Comparison of ENCODE assay signal across 31 cellular contexts in the genomic region with DNA sequence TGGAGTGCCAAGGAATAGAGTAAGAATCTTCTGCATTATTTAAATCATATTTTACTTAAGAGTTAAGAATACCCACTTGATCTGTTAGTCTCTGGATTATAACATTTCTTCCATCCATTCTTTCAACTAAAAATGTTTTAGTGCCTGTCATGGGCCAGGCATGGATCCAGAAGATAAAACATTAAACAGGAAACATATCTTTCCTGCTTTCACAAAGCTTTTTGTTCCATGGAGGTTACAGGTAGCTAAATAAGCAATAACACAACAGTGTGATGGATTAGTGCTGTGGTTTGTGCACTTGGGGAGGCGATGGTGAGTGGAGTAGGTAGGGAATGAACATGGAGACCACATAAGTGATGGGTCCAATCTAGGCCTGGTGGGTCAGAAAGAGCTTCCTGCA.
"Had no signal": no experiment of that assay in that cellular context is flagged by ENCODE, and none has a peak within 500 bp of the region (broad histone marks: within the 10 kb centered on the region; RNA-seq: fewer than 3 reads in every experiment).

No MANE protein-coding gene starts in this region.

- ATAC-seq: activated CD8-positive, alpha-beta T cell treated with anti-CD3 and anti-CD28 coated beads, Interleukin-2, amount 10 ng/mL, durations not matched to agents 7 days and 5 days; T-helper 17 cell; WTC11 had no signal

- H3K36me3 Mint-ChIP-seq: WTC11 had no signal

- DNase-seq: activated CD4-positive, alpha-beta T cell treated with anti-CD3 and anti-CD28 coated beads for 48 hours; activated CD4-positive, alpha-beta T cell treated with anti-CD3 and anti-CD28 coated beads, Interleukin-2, amount 50 U/mL, for 4 hours; activated CD4-positive, CD25-positive, alpha-beta regulatory T cell treated with anti-CD3 and anti-CD28 coated beads, Interleukin-2, amount 50 U/mL, for 72 hours; activated CD8-positive, alpha-beta memory T cell treated with anti-CD3 and anti-CD28 coated beads, Interleukin-2, amount 50 U/mL, for 48 hours; activated CD8-positive, alpha-beta T cell treated with anti-CD3 and anti-CD28 coated beads, Interleukin-2, amount 10 ng/mL, durations not matched to agents 7 days and 5 days; activated effector memory CD4-positive, alpha-beta T cell treated with anti-CD3 and anti-CD28 coated beads, Interleukin-2, amount 50 U/mL, for 16 hours; activated naive CD4-positive, alpha-beta T cell treated with anti-CD3 and anti-CD28 coated beads for 36 hours; activated naive CD8-positive, alpha-beta T cell treated with anti-CD3 and anti-CD28 coated beads for 36 hours; activated T-cell treated with anti-CD3 and anti-CD28 coated beads, Interleukin-2, amount 50 U/mL, for 24 hours; central memory CD4-positive, alpha-beta T cell; MV-4-11; NCI-H1092 treated with DMSO at 0.1 percent for 48 hours; NCI-H1417 treated with DMSO at 0.1 percent for 48 hours; NCI-H1694; NCI-H2029; NCI-H2107; NCI-H2171 treated with DMSO at 0.1 percent for 48 hours; NCI-H345; NCI-H510A; NCI-H69; NK-92 treated with Interleukin-12 subunit alpha and Interleukin-12 subunit beta, amount 100 ng/mL, for 24 hours; Peyer's patch; SHP77; T-helper 17 cell; T-helper 9 cell had no signal

- H3K4me1 ChIP-seq: breast epithelium, Peyer's patch had no signal

- H3K4me2 ChIP-seq: KMS-11 had no signal

- H3K9ac ChIP-seq: KMS-11 had no signal

- H3K9me3 ChIP-seq: breast epithelium, Peyer's patch, SJSA1 had no signal

- H3K36me3 ChIP-seq: breast epithelium, Peyer's patch, SJSA1 had no signal

- H3K27ac Mint-ChIP-seq: activated CD8-positive, alpha-beta T cell treated with anti-CD3 and anti-CD28 coated beads, Interleukin-2, amount 10 ng/mL, durations not matched to agents 7 days and 5 days; activated naive CD4-positive, alpha-beta T cell treated with anti-CD3 and anti-CD28 coated beads for 36 hours; activated naive CD8-positive, alpha-beta T cell treated with anti-CD3 and anti-CD28 coated beads for 36 hours; activated T-cell treated with anti-CD3 and anti-CD28 coated beads, Interleukin-2, amount 50 U/mL, for 24 hours; activated T-helper 1 cell treated with anti-CD3 and anti-CD28 coated beads, Interleukin-12 subunit alpha, Interleukin-12 subunit beta, Interleukin-2, Interleukin-4 antibody, amounts not matched to agents 30 ng/mL and 10 ng/mL and 1 ng/mL, durations not matched to agents 14 hours and 24 hours and 36 hours; T-helper 17 cell had no signal

- H3K27me3 ChIP-seq: breast epithelium, Peyer's patch, SJSA1 had no signal

- H3K27ac ChIP-seq: breast epithelium, KMS-11, Peyer's patch, RWPE1, SJSA1 had no signal

- H3K27me3 Mint-ChIP-seq: activated naive CD8-positive, alpha-beta T cell treated with anti-CD3 and anti-CD28 coated beads for 36 hours; activated T-cell treated with anti-CD3 and anti-CD28 coated beads, Interleukin-2, amount 50 U/mL, for 24 hours; T-helper 17 cell had no signal

- H3K4me3 ChIP-seq: breast epithelium, Peyer's patch, SJSA1 had no signal

- H3K4me1 Mint-ChIP-seq: activated naive CD8-positive, alpha-beta T cell treated with anti-CD3 and anti-CD28 coated beads for 36 hours had no signal

- H3K9me3 Mint-ChIP-seq: activated naive CD4-positive, alpha-beta T cell treated with anti-CD3 and anti-CD28 coated beads for 36 hours; activated naive CD8-positive, alpha-beta T cell treated with anti-CD3 and anti-CD28 coated beads for 36 hours; activated T-cell treated with anti-CD3 and anti-CD28 coated beads, Interleukin-2, amount 50 U/mL, for 24 hours; activated T-helper 1 cell treated with anti-CD3 and anti-CD28 coated beads, Interleukin-12 subunit alpha, Interleukin-12 subunit beta, Interleukin-2, Interleukin-4 antibody, amounts not matched to agents 30 ng/mL and 10 ng/mL and 1 ng/mL, durations not matched to agents 14 hours and 24 hours and 36 hours; WTC11 had no signal

- H3K4me3 Mint-ChIP-seq: activated CD8-positive, alpha-beta T cell treated with anti-CD3 and anti-CD28 coated beads, Interleukin-2, amount 10 ng/mL, durations not matched to agents 7 days and 5 days; activated naive CD4-positive, alpha-beta T cell treated with anti-CD3 and anti-CD28 coated beads for 36 hours; activated naive CD8-positive, alpha-beta T cell treated with anti-CD3 and anti-CD28 coated beads for 36 hours; activated T-cell treated with anti-CD3 and anti-CD28 coated beads, Interleukin-2, amount 50 U/mL, for 24 hours; activated T-helper 1 cell treated with anti-CD3 and anti-CD28 coated beads, Interleukin-12 subunit alpha, Interleukin-12 subunit beta, Interleukin-2, Interleukin-4 antibody, amounts not matched to agents 30 ng/mL and 10 ng/mL and 1 ng/mL, durations not matched to agents 14 hours and 24 hours and 36 hours; T-helper 17 cell; WTC11 had no signal
